24 cellular contexts compared by ENCODE assay signal in genomic region chr6:15324427-15324985, GRCh38.
"Had no signal": no experiment of that assay in that cellular context is flagged by ENCODE, and none has a peak within 500 bp of the region (broad histone marks: within the 10 kb centered on the region; RNA-seq: fewer than 3 reads in every experiment).

No MANE protein-coding gene starts in this region.

- H3K36me3 ChIP-seq: brain microvascular endothelial cell, tibial artery, WERI-Rb-1 had no signal

- H3K27ac Mint-ChIP-seq: mesothelial cell of epicardium had no signal

- H3K9me3 Mint-ChIP-seq: activated naive CD8-positive, alpha-beta T cell treated with anti-CD3 and anti-CD28 coated beads, Interleukin-2, amount 50 U/mL, for 24 hours; mesothelial cell of epicardium had no signal

- H3K4me2 ChIP-seq: smooth muscle cell had no signal

- DNase-seq: activated CD4-positive, alpha-beta T cell treated with anti-CD3 and anti-CD28 coated beads for 36 hours; activated CD4-positive, alpha-beta T cell treated with anti-CD3 and anti-CD28 coated beads, Interleukin-2, amount 50 U/mL, for 48 hours; activated CD8-positive, alpha-beta memory T cell treated with anti-CD3 and anti-CD28 coated beads, Interleukin-2, amount 10 ng/mL, durations not matched to agents 7 days and 5 days; activated naive CD8-positive, alpha-beta T cell treated with anti-CD3 and anti-CD28 coated beads, Interleukin-2, amount 50 U/mL, for 24 hours; aorta; brain microvascular endothelial cell; central memory CD4-positive, alpha-beta T cell; foreskin melanocyte; hypothalamus; islet precursor cell; left colon; occipital lobe; right cardiac atrium; stimulated activated CD4-positive, alpha-beta T cell treated with anti-CD3 and anti-CD28 coated beads, Interleukin-4, amount 100 ng/mL, for 24 hours; stimulated activated naive CD4-positive, alpha-beta T cell; substantia nigra; SW 1271; tibial artery; WERI-Rb-1 had no signal

- H3K4me3 Mint-ChIP-seq: activated CD4-positive, alpha-beta T cell treated with anti-CD3 and anti-CD28 coated beads for 36 hours; activated CD8-positive, alpha-beta memory T cell treated with anti-CD3 and anti-CD28 coated beads, Interleukin-2, amount 10 ng/mL, durations not matched to agents 7 days and 5 days; activated naive CD8-positive, alpha-beta T cell treated with anti-CD3 and anti-CD28 coated beads, Interleukin-2, amount 50 U/mL, for 24 hours; mesothelial cell of epicardium had no signal

- FAIRE-seq: colon, urothelium cell line had no signal

- H3K27me3 ChIP-seq: brain microvascular endothelial cell, tibial artery had no signal

- H3K4me3 ChIP-seq: smooth muscle cell, tibial artery had no signal

- H3K27me3 Mint-ChIP-seq: activated CD4-positive, alpha-beta T cell treated with anti-CD3 and anti-CD28 coated beads for 36 hours; activated CD8-positive, alpha-beta memory T cell treated with anti-CD3 and anti-CD28 coated beads, Interleukin-2, amount 10 ng/mL, durations not matched to agents 7 days and 5 days; activated naive CD8-positive, alpha-beta T cell treated with anti-CD3 and anti-CD28 coated beads, Interleukin-2, amount 50 U/mL, for 24 hours; progenitor cell of endocrine pancreas had no signal

- H3K9me3 ChIP-seq: tibial artery had no signal

- ATAC-seq: activated CD4-positive, alpha-beta T cell treated with anti-CD3 and anti-CD28 coated beads for 36 hours; activated CD8-positive, alpha-beta memory T cell treated with anti-CD3 and anti-CD28 coated beads, Interleukin-2, amount 10 ng/mL, durations not matched to agents 7 days and 5 days; activated naive CD8-positive, alpha-beta T cell treated with anti-CD3 and anti-CD28 coated beads, Interleukin-2, amount 50 U/mL, for 24 hours; left colon; right cardiac atrium had no signal

- H3K27ac ChIP-seq: brain microvascular endothelial cell, tibial artery, WERI-Rb-1 had no signal
